8 cellular contexts compared by ENCODE assay signal in genomic region chr22:31490496-31490925, GRCh38. TPM values are rescaled to one million over a fixed set of nuclear protein-coding genes. Genes with fewer than 3 reads are reported as not detected.
DNase-seq lines count a peak whose midpoint lies in the region; ATAC-seq and TF ChIP-seq lines count a peak whose summit lies in the region.

No MANE protein-coding gene starts in this region.

- WGBS in endodermal cell (ENCODE audit: insufficient coverage in 1 of 2, insufficient read length in 1 of 2), 2 experiments = 8% methylated on average over 14 to 15 of the region's 15 CpGs
- WGBS in mesodermal cell (ENCODE audit: insufficient coverage in 2 of 2), 2 experiments = 1 to 10% methylated on average over 14 to 15 of the region's 15 CpGs

- peak overlapping the region; percentile 79 for H3K4me3 Mint-ChIP-seq in endodermal cell

- TF ChIP-seq CTCF in endodermal cell (conservative IDR thresholded peaks at IDR 0.05) = peak; percentile 23

- peak; percentile 56 for ATAC-seq in HG02798 (IDR thresholded peaks at IDR 0.05; ENCODE audit: poor library complexity, unreplicated experiment)

- peaks cover 22% of the 10 kb centered on the region for H3K36me3 ChIP-seq in endodermal cell (ENCODE audit: control insufficient read depth, insufficient read depth, low read length)
- H3K36me3 ChIP-seq in mesodermal cell (ENCODE audit: control insufficient read depth, insufficient read depth, low read length) = peaks cover 24% of the 10 kb centered on the region

- peaks cover 23% of the 10 kb centered on the region for H3K27me3 ChIP-seq in endodermal cell (ENCODE audit: control insufficient read depth, insufficient read depth, low read length, poor library complexity, severe bottlenecking)

- H3K4me1 ChIP-seq in endodermal cell (ENCODE audit: control insufficient read depth, insufficient read depth, low read length) (no peaks in the 10 kb centered on the region), mesodermal cell (ENCODE audit: control insufficient read depth, insufficient read depth, low read length, poor library complexity, severe bottlenecking) (peaks cover 10% of the 10 kb centered on the region)

- no peaks in the 10 kb centered on the region for H3K9me3 Mint-ChIP-seq in endodermal cell

- peaks cover 14% of the 10 kb centered on the region for H3K36me3 Mint-ChIP-seq in endodermal cell (ENCODE audit: low read depth)

- DNase-seq in SHP77 (lab: John Stamatoyannopoulos, UW) = peak; percentile 12 to 31
- DNase-seq in SHP77 treated with DMSO at 0.1 percent for 48 hours (lab: John Stamatoyannopoulos, UW) = no peak
- DNase-seq in NCI-H526 (lab: John Stamatoyannopoulos, UW) = peak; percentile 80 to 83
- DNase-seq in activated CD8-positive, alpha-beta memory T cell treated with anti-CD3 and anti-CD28 coated beads for 24 hours = peak; percentile 77
- DNase-seq in endodermal cell = peak; percentile 68
- DNase-seq in stimulated activated CD8-positive, alpha-beta memory T cell treated with anti-CD3 and anti-CD28 coated beads, Interleukin-4, amount 100 ng/mL, for 48 hours = peak; percentile 67

- H3K27ac Mint-ChIP-seq in endodermal cell = peak overlapping the region; percentile 77

- H3K27me3 Mint-ChIP-seq in endodermal cell (ENCODE audit: insufficient read depth) = peaks cover 34% of the 10 kb centered on the region

- H3K4me3 ChIP-seq in endodermal cell (ENCODE audit: low read length) (peak overlapping the region; percentile 93), mesodermal cell (ENCODE audit: extremely low read depth, insufficient read depth, low read length, poor library complexity, severe bottlenecking) (peak overlapping the region; percentile 77)

- peak overlapping the region; percentile 98 for H3K27ac ChIP-seq in endodermal cell (ENCODE audit: low read depth, low read length)
- peak overlapping the region; percentile 97 for H3K27ac ChIP-seq in mesodermal cell (ENCODE audit: low read depth, low read length, severe bottlenecking)

- H3K9ac ChIP-seq in endodermal cell (ENCODE audit: extremely low read depth, low read length, poor library complexity, severe bottlenecking) = peak overlapping the region; percentile 80

- no peaks in the 10 kb centered on the region for H3K9me3 ChIP-seq in endodermal cell (ENCODE audit: control insufficient read depth, low read length)
- H3K9me3 ChIP-seq in mesodermal cell (ENCODE audit: control insufficient read depth, low read length) = no peaks in the 10 kb centered on the region

- peaks cover 22% of the 10 kb centered on the region for H3K4me1 Mint-ChIP-seq in endodermal cell

RNA-seq across cellular contexts. Expression of gene EIF4ENIF1, which starts 0.9 kb away (rescaled TPM):
- total RNA-seq in endodermal cell = 10 to 100 TPM; 34.5 to 37.1 TPM
- polyA plus RNA-seq in endodermal cell (2013, experiment 1 of 2) = 32.2 TPM
- polyA plus RNA-seq in endodermal cell (2013, experiment 2 of 2) = 28.6 TPM
- 23.1 TPM for polyA plus RNA-seq in mesodermal cell (2013, experiment 1 of 2)
- 24.9 TPM for polyA plus RNA-seq in mesodermal cell (2013, experiment 2 of 2)

RNA-seq across cellular contexts. Expression of gene SFI1, which starts 5.8 kb away (rescaled TPM):
- 10 to 100 TPM; 42.0 to 52.6 TPM for total RNA-seq in endodermal cell
- 38.4 TPM for polyA plus RNA-seq in endodermal cell (2013, experiment 1 of 2)
- polyA plus RNA-seq in endodermal cell (2013, experiment 2 of 2) = 32.9 TPM
- polyA plus RNA-seq in mesodermal cell (2013, experiment 1 of 2) = 23.1 TPM
- polyA plus RNA-seq in mesodermal cell (2013, experiment 2 of 2) = 20.4 TPM
